ENCODE assay signal across 18 cellular contexts in the genomic region with DNA sequence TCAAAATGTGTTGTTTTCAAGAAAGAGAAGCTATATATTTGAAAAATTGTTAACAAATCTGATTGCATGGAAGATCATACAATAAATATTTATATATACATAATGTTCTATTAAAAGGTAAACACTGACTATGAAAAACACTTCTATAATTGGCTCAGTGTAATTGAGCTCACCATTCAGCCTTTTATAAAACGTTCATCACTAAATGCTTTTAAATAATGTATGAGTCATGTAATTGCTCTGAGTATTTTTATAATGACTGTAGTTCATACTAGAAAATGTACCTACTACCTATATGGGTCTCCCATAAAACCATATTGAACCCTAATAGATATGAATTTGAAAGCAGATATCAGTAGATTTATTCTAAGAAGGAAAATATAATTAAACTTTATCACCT.
DNase-seq lines count a peak whose midpoint lies in the region; ATAC-seq and TF ChIP-seq lines count a peak whose summit lies in the region.
"Had no signal": no experiment of that assay in that cellular context is flagged by ENCODE, and none has a peak within 500 bp of the region (broad histone marks: within the 10 kb centered on the region; RNA-seq: fewer than 3 reads in every experiment).

No MANE protein-coding gene starts in this region.

- CTCF ChIA-PET in WTC11 (lab: Charles Lee): no interaction called here

- H3K27me3 ChIP-seq in foreskin keratinocyte: no peaks in the 10 kb centered on the region

- H3K9me3 Mint-ChIP-seq in WTC11 (peaks cover 7% of the 10 kb centered on the region), CD14-positive monocyte (peaks cover 0 to 1% (median 0%) of the 10 kb centered on the region in 7 donors)

- no peak overlapping the region for H3K27ac Mint-ChIP-seq in WTC11
- no peak overlapping the region for H3K27ac Mint-ChIP-seq in CD14-positive monocyte
- H3K27ac Mint-ChIP-seq: CD4-positive, CD25-positive, alpha-beta regulatory T cell had no signal

- POLR2A ChIA-PET in WTC11 (lab: Charles Lee): no interaction called here

- peak; percentile 75 for DNase-seq in COR-L47 (lab: John Stamatoyannopoulos, UW)
- DNase-seq in NCI-H1436 (lab: John Stamatoyannopoulos, UW): peak; percentile 80
- peak; percentile 89 for DNase-seq in NCI-H748 (lab: John Stamatoyannopoulos, UW; ENCODE audit: unreplicated experiment)
- peak in 1 of 2 donors; percentile 13 for DNase-seq in foreskin keratinocyte
- DNase-seq in WTC11 (ENCODE audit: low spot score): no peak
- no peak for DNase-seq in CD14-positive monocyte (ENCODE audit: low spot score)
- DNase-seq in HK-2 (ENCODE audit: unreplicated experiment): no peak
- DNase-seq: CD4-positive, CD25-positive, alpha-beta regulatory T cell; H7; NCI-H1694; NCI-H510A treated with DMSO at 0.1 percent for 48 hours; Right ventricle myocardium superior; SK-N-SH; T-helper 1 cell had no signal

- H3K36me3 Mint-ChIP-seq in WTC11: no peaks in the 10 kb centered on the region; the same call in 1 of the 2 replicates
- no peaks in the 10 kb centered on the region for H3K36me3 Mint-ChIP-seq in CD14-positive monocyte
- H3K36me3 Mint-ChIP-seq: CD4-positive, CD25-positive, alpha-beta regulatory T cell had no signal

- H3K4me1 Mint-ChIP-seq in WTC11 (peaks cover 13% of the 10 kb centered on the region), CD14-positive monocyte (no peaks in the 10 kb centered on the region)
- H3K4me1 Mint-ChIP-seq: CD4-positive, CD25-positive, alpha-beta regulatory T cell had no signal

- no peaks in the 10 kb centered on the region for H3K4me1 ChIP-seq in foreskin keratinocyte
- H3K4me1 ChIP-seq: A549 had no signal

- H3K4me3 Mint-ChIP-seq in WTC11 (no peak overlapping the region), CD14-positive monocyte (no peak overlapping the region)
- H3K4me3 Mint-ChIP-seq: CD4-positive, CD25-positive, alpha-beta regulatory T cell had no signal

- no peak overlapping the region for H3K27ac ChIP-seq in foreskin keratinocyte
- H3K27ac ChIP-seq: A549, KMS-11 had no signal

- H3K27me3 Mint-ChIP-seq in WTC11 (ENCODE audit: low read depth) (no peaks in the 10 kb centered on the region; the same call in 1 of the 2 replicates), CD14-positive monocyte (ENCODE audit: low read depth in 3 of 3) (no peaks in the 10 kb centered on the region)
- H3K27me3 Mint-ChIP-seq: CD4-positive, CD25-positive, alpha-beta regulatory T cell had no signal

- ATAC-seq in foreskin keratinocyte (peak; percentile 60), WTC11 (no peak), GM21576 (IDR thresholded peaks at IDR 0.05; ENCODE audit: unreplicated experiment) (no peak)
- ATAC-seq: A549, HepG2 had no signal

- intact Hi-C loops in CD14-positive monocyte (cut with micrococcal nuclease): no loop called here

- TF ChIP-seq CTCF in foreskin keratinocyte (conservative IDR thresholded peaks at IDR 0.05) (no peak), WTC11 (IDR thresholded peaks at IDR 0.05) (no peak), CD14-positive monocyte (IDR thresholded peaks at IDR 0.05) (no peak)

TF ChIP-seq in WTC11, 78 proteins besides CTCF, POLR2A, EP300 and RAD21:
- TF ChIP-seq, protein P1, sequence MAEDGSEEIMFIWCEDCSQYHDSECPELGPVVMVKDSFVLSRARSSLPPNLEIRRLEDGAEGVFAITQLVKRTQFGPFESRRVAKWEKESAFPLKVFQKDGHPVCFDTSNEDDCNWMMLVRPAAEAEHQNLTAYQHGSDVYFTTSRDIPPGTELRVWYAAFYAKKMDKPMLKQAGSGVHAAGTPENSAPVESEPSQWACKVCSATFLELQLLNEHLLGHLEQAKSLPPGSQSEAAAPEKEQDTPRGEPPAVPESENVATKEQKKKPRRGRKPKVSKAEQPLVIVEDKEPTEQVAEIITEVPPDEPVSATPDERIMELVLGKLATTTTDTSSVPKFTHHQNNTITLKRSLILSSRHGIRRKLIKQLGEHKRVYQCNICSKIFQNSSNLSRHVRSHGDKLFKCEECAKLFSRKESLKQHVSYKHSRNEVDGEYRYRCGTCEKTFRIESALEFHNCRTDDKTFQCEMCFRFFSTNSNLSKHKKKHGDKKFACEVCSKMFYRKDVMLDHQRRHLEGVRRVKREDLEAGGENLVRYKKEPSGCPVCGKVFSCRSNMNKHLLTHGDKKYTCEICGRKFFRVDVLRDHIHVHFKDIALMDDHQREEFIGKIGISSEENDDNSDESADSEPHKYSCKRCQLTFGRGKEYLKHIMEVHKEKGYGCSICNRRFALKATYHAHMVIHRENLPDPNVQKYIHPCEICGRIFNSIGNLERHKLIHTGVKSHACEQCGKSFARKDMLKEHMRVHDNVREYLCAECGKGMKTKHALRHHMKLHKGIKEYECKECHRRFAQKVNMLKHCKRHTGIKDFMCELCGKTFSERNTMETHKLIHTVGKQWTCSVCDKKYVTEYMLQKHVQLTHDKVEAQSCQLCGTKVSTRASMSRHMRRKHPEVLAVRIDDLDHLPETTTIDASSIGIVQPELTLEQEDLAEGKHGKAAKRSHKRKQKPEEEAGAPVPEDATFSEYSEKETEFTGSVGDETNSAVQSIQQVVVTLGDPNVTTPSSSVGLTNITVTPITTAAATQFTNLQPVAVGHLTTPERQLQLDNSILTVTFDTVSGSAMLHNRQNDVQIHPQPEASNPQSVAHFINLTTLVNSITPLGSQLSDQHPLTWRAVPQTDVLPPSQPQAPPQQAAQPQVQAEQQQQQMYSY (CRISPR knock-in tag; IDR thresholded peaks at IDR 0.05): no peak
- TF ChIP-seq RELA (CRISPR knock-in tag; IDR thresholded peaks at IDR 0.05; ENCODE audit: borderline replicate concordance): no peak
- TF ChIP-seq FOXK1 (CRISPR knock-in tag; IDR thresholded peaks at IDR 0.05): no peak
- TF ChIP-seq EMX1 (CRISPR knock-in tag; IDR thresholded peaks at IDR 0.05): no peak
- TF ChIP-seq, protein P2, sequence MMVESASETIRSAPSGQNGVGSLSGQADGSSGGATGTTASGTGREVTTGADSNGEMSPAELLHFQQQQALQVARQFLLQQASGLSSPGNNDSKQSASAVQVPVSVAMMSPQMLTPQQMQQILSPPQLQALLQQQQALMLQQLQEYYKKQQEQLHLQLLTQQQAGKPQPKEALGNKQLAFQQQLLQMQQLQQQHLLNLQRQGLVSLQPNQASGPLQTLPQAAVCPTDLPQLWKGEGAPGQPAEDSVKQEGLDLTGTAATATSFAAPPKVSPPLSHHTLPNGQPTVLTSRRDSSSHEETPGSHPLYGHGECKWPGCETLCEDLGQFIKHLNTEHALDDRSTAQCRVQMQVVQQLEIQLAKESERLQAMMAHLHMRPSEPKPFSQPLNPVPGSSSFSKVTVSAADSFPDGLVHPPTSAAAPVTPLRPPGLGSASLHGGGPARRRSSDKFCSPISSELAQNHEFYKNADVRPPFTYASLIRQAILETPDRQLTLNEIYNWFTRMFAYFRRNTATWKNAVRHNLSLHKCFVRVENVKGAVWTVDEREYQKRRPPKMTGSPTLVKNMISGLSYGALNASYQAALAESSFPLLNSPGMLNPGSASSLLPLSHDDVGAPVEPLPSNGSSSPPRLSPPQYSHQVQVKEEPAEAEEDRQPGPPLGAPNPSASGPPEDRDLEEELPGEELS (CRISPR knock-in tag; IDR thresholded peaks at IDR 0.05): no peak
- no peak for TF ChIP-seq ZNF416 (CRISPR knock-in tag; IDR thresholded peaks at IDR 0.05)
- no peak for TF ChIP-seq ZNF423 (CRISPR knock-in tag; IDR thresholded peaks at IDR 0.05)
TF ChIP-seq in WTC11: peak in this region for 0.

Comparison
In these comparisons a context has a peak if more than half of its experiments do, and no peak if none do; other contexts are left out.
1. DNase-seq: peak in COR-L47 (single experiment), NCI-H1436 (single experiment) and NCI-H748 (single experiment); none in WTC11 (single experiment), CD14-positive monocyte (single experiment) and HK-2 (single experiment).